ENCODE assay signal across 10 cellular contexts in the genomic region with DNA sequence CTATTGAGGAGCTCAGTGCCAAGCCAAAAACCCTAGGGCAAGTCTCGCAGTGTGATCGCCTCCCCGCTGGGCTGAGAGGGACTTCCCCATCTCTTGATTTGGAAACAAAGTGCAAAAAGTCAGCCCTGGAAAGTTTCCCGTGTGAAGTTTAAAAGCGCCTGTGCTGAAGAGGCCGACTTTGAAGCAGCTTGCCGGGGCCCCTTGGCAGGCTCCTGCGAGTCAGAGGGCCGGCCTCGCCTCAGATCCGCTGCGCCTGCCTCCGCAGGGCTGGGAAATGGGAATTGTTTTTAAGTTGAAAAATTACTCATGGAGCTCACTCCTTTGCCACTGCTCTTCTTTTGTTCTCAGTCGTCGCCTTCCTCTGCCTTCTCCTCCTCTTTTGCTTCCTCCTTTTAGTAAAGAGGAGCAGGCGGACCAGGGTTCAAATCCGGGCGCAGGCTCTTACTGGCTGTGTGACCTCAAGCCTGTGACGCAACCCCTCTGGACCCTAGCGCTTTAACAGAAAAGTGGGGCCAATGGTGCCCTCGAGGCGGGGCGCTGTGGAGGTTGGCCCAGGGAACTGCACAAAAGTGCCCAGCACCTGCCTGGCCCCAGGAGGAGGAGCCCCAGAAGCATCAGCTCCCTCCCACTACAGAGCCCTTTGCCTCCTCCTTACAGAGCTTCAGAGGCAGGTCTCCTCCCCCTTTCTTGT. TPM values are rescaled to one million over a fixed set of nuclear protein-coding genes. Genes with fewer than 3 reads are reported as not detected.
DNase-seq lines count a peak whose midpoint lies in the region; ATAC-seq, FAIRE-seq and TF ChIP-seq lines count a peak whose summit lies in the region.
"Had no signal": no experiment of that assay in that cellular context is flagged by ENCODE, and none has a peak within 500 bp of the region (broad histone marks: within the 10 kb centered on the region; RNA-seq: fewer than 3 reads in every experiment).

No MANE protein-coding gene starts in this region.

- FAIRE-seq in GM18507 (lab: Jason Lieb, UNC) (peak; percentile 87), H1 (lab: Jason Lieb, UNC) (no peak)

- no peaks in the 10 kb centered on the region for H3K79me1 ChIP-seq in H1 (ENCODE audit: low read depth, low read length)

- H3K27ac ChIP-seq in H1 (ENCODE audit: low read depth, low read length), result no peak overlapping the region

- ATAC-seq in HG03432 (IDR thresholded peaks at IDR 0.05; ENCODE audit: unreplicated experiment) (peak; percentile 39), HG03565 (IDR thresholded peaks at IDR 0.05; ENCODE audit: unreplicated experiment) (no peak), HG03097 (IDR thresholded peaks at IDR 0.05; ENCODE audit: low FRiP score, unreplicated experiment) (no peak)

- H2BK20ac ChIP-seq in H1 (ENCODE audit: low read length), result no peak overlapping the region

- DNase-seq in GM18507 (ENCODE audit: extremely low spot score, insufficient read length, low read depth), result no peak
- peak in 1 of 2 experiments; percentile 65 for DNase-seq in H1 (ENCODE audit: low read depth in 1 of 2, low spot score in 2 of 2)
- DNase-seq in stimulated activated CD4-positive, alpha-beta T cell treated with anti-CD3 and anti-CD28 coated beads, Interleukin-1b, Interleukin-23, amount 100 ng/mL, for 48 hours, result peak; percentile 66
- DNase-seq in DMS53 (lab: John Stamatoyannopoulos, UW), result no peak
- DNase-seq in NCI-H1092 treated with DMSO at 0.1 percent for 48 hours (lab: John Stamatoyannopoulos, UW), result no peak
- DNase-seq: activated CD4-positive, CD25-positive, alpha-beta regulatory T cell; foreskin fibroblast had no signal

- TF ChIP-seq POLR2A in H1 (IDR thresholded peaks at IDR 0.05; ENCODE audit: control extremely low read depth in 1 of 2, low read depth in 2 of 2, low read length in 2 of 2), result no peak

- H3K27me3 ChIP-seq in H1 (replicated peaks in 1 of 4; ENCODE audit: control insufficient read depth in 3 of 4, extremely low read depth in 1 of 4, insufficient read depth in 3 of 4, low read length in 3 of 4), result peaks cover 60 to 76% (median 73%) of the 10 kb centered on the region in 4 experiments

- H3K18ac ChIP-seq in H1 (ENCODE audit: extremely low read depth, low read length), result no peak overlapping the region

- H2AK5ac ChIP-seq in H1 (ENCODE audit: low read depth, low read length), result no peak overlapping the region

- no peaks in the 10 kb centered on the region for H3K9me3 ChIP-seq in H1 (ENCODE audit: insufficient read depth in 2 of 2, low read depth in 1 of 2, low read length in 1 of 2)

- CTCF ChIA-PET in H1 (lab: Charles Lee; ENCODE audit: partially characterized antibody), result interaction anchor here (1.2 to 2.6 kb wide), 8 partner anchors 16 to 454 kb away, joined by 3 to 9 read pairs (median 6); no protein-coding TSS in a partner anchor

- H3K9ac ChIP-seq in H1 (replicated peaks in 1 of 4; ENCODE audit: extremely low read depth in 1 of 4, low read depth in 3 of 4, low read length in 3 of 4), result no peak overlapping the region

- no peak overlapping the region for H2BK12ac ChIP-seq in H1 (ENCODE audit: low read depth, low read length)

- peak overlapping the region in 1 of 4 experiments; percentile 44; a peak in 2 of 8 replicates for H3K4me3 ChIP-seq in H1 (ENCODE audit: extremely low read depth in 1 of 4, insufficient read depth in 2 of 4, low read depth in 3 of 4, low read length in 4 of 4)

- no peaks in the 10 kb centered on the region for H3K79me2 ChIP-seq in H1 (ENCODE audit: control insufficient read depth in 1 of 2, insufficient read depth in 2 of 2, low read length in 2 of 2)

- H3K4me2 ChIP-seq in H1 (ENCODE audit: insufficient read depth in 1 of 2, low read depth in 2 of 2, low read length in 2 of 2), result peak overlapping the region; percentile 58 to 75

- no peak overlapping the region for H3K56ac ChIP-seq in H1 (replicated peaks; ENCODE audit: insufficient read length, low read depth, low read length)

- no peak; a peak in 1 of 4 replicates for TF ChIP-seq RAD21 in H1 (IDR thresholded peaks at IDR 0.05 in 1 of 2, conservative IDR thresholded peaks at IDR 0.05 in 1 of 2; ENCODE audit: low read depth in 2 of 2, low read length in 2 of 2)

- H4K5ac ChIP-seq in H1 (ENCODE audit: insufficient read length, low read depth, low read length), result no peak overlapping the region

- H2BK5ac ChIP-seq in H1 (ENCODE audit: low read depth, low read length), result no peak overlapping the region

- H3K14ac ChIP-seq in H1 (ENCODE audit: insufficient read length), result no peak overlapping the region

- no peak overlapping the region for H3K4ac ChIP-seq in H1 (replicated peaks; ENCODE audit: insufficient read length, low read depth, low read length)

- POLR2A ChIA-PET in H1 (lab: Charles Lee; ENCODE audit: partially characterized antibody), result interaction anchor here (0.8 to 1.9 kb wide), 3 partner anchors 16 to 22 kb away, joined by 3 to 11 read pairs (median 6); partner anchors contain the start of gene LHX2

- H3K4me1 ChIP-seq in H1 (replicated peaks in 1 of 4; ENCODE audit: control insufficient read depth in 3 of 4, insufficient read depth in 4 of 4, low read length in 3 of 4), result peaks cover 7 to 28% (median 10%) of the 10 kb centered on the region in 4 experiments

- no peak overlapping the region for H2BK120ac ChIP-seq in H1 (replicated peaks; ENCODE audit: low read depth, low read length)

- H2AFZ ChIP-seq in H1 (ENCODE audit: low read length), result no peak overlapping the region

- peaks cover 2 to 20% of the 10 kb centered on the region in 2 experiments for H4K20me1 ChIP-seq in H1 (replicated peaks in 1 of 2; ENCODE audit: control insufficient read depth in 1 of 2, insufficient read depth in 2 of 2, low read length in 2 of 2)

- no peak overlapping the region for H3K23ac ChIP-seq in H1 (ENCODE audit: insufficient read length)

- TF ChIP-seq EP300 in H1 (IDR thresholded peaks at IDR 0.05; ENCODE audit: borderline replicate concordance in 1 of 2, low read depth in 2 of 2, low read length in 2 of 2), result no peak

- 14% methylated on average over 23 of the region's 23 CpGs; no CpG with 5 or more reads in 1 of the 2 experiments for WGBS in H1 (ENCODE audit: extremely low coverage in 1 of 2, insufficient coverage in 1 of 2, insufficient read length in 1 of 2, insufficient replicate concordance in 2 of 2, low coverage in 1 of 2, low lambda C conversion rate in 2 of 2, missing lambda C conversion rate in 1 of 2), 2 experiments

- TF ChIP-seq CTCF in H1 (IDR thresholded peaks at IDR 0.05; ENCODE audit: control extremely low read depth in 1 of 3, insufficient read depth in 1 of 3, low read depth in 1 of 3, low read length in 3 of 3), result peak in 1 of 3 experiments; percentile 4; a peak in 1 of 4 replicates

- H4K8ac ChIP-seq in H1 (ENCODE audit: extremely low read depth, insufficient read depth, low read length), result no peak overlapping the region

- 0 out of 2 replicates have a peak overlapping the region, but pooled peaks have one; percentile 14 for H2BK15ac ChIP-seq in H1 (ENCODE audit: low read length)

- H4K91ac ChIP-seq in H1 (replicated peaks; ENCODE audit: insufficient read length, low read length), result no peak overlapping the region

- H3K23me2 ChIP-seq in H1 (ENCODE audit: low read depth, low read length), result peaks cover 2% of the 10 kb centered on the region; the same call in 1 of the 2 replicates

- H3K36me3 ChIP-seq in H1 (ENCODE audit: control insufficient read depth in 2 of 4, insufficient read depth in 4 of 4, low read length in 3 of 4), result no peaks in the 10 kb centered on the region; a peak in 1 of 8 replicates

TF ChIP-seq in H1, 55 proteins besides CTCF, POLR2A, EP300 and RAD21:
- TF ChIP-seq SUZ12 (IDR thresholded peaks at IDR 0.05; ENCODE audit: low read length) (peak; percentile 46), CEBPB (IDR thresholded peaks at IDR 0.05; ENCODE audit: low read depth, low read length) (peak; percentile 76), RNF2 (IDR thresholded peaks at IDR 0.05; ENCODE audit: borderline replicate concordance, low read depth, low read length, missing control alignments, poor library complexity, severe bottlenecking) (peak; percentile 41), USF2 (IDR thresholded peaks at IDR 0.05; ENCODE audit: low read length) (no peak), KDM1A (IDR thresholded peaks at IDR 0.05; ENCODE audit: borderline replicate concordance, low read length) (peak; percentile 27)
- TF ChIP-seq, protein P1, sequence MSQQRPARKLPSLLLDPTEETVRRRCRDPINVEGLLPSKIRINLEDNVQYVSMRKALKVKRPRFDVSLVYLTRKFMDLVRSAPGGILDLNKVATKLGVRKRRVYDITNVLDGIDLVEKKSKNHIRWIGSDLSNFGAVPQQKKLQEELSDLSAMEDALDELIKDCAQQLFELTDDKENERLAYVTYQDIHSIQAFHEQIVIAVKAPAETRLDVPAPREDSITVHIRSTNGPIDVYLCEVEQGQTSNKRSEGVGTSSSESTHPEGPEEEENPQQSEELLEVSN (IDR thresholded peaks at IDR 0.05), result 0 out of 2 replicates have a peak, but pooled peaks have one; percentile 16
TF ChIP-seq in H1: peak in this region for 5.

RNA-seq across cellular contexts. Expression of gene LHX2, which starts 14.7 kb away (rescaled TPM):
- 0.11 and 0.17 TPM in 2 replicates for total RNA-seq in H1 (2021; fragmentation: NEBNext Ultra II Directional; extraction: Animal tissue kit (Norgen Biotek cat#: 25700))
- polyA plus RNA-seq in H1 (2011; rRNA removed), result 0.72 and 0.86 TPM in 2 replicates
- polyA plus RNA-seq in H1 (2011; cell fraction: cytosol; rRNA removed), result 0.66 TPM
- 0.20 TPM for polyA plus RNA-seq in H1 (2011; cell fraction: nucleus; rRNA removed)
- 0.31 to 0.59 TPM (median 0.37 TPM) in 3 of 4 replicates, not detected in the other for polyA plus RNA-seq in H1 (2012, experiment 1 of 2)
- polyA plus RNA-seq in H1 (2012, experiment 2 of 2), result 0.66 TPM
- 0.34 TPM for polyA plus RNA-seq in H1 (2013, experiment 1 of 2)
- polyA plus RNA-seq in H1 (2013, experiment 2 of 2), result 0.20 TPM
- polyA minus RNA-seq in H1 (2011; rRNA and poly(A)+ RNA removed), result 0.49 TPM in 1 of 2 replicates, not detected in the other
- polyA minus RNA-seq in H1 (2011; cell fraction: cytosol; rRNA and poly(A)+ RNA removed), result not detected
- polyA minus RNA-seq in H1 (2011; cell fraction: nucleus; rRNA and poly(A)+ RNA removed), result 0.50 TPM
